11 cellular contexts compared by ENCODE assay signal in genomic region chr1:200129480-200129879, GRCh38.
A peak's percentile ranks its signal among the peaks of the same experiment; 100 is the strongest.
DNase-seq lines count a peak whose midpoint lies in the region; ATAC-seq and TF ChIP-seq lines count a peak whose summit lies in the region.
"Had no signal": no experiment of that assay in that cellular context is flagged by ENCODE, and none has a peak within 500 bp of the region (broad histone marks: within the 10 kb centered on the region; RNA-seq: fewer than 3 reads in every experiment).

No MANE protein-coding gene starts in this region.

- H3K27me3 Mint-ChIP-seq in T-helper 1 cell treated with Interleukin-12 subunit alpha and Interleukin-12 subunit beta and Interleukin-4 antibody, amounts not matched to agents 30 μg/mL and 1 μg/mL, for 36 hours (ENCODE audit: low read depth), result peaks cover 11% of the 10 kb centered on the region
- H3K27me3 Mint-ChIP-seq in naive thymus-derived CD4-positive, alpha-beta T cell, result peaks cover 0 to 2% (median 0%) of the 10 kb centered on the region in 5 donors

- H3F3A ChIP-seq in GM23248 (ENCODE audit: insufficient read depth), result no peaks in the 10 kb centered on the region

- H3K36me3 Mint-ChIP-seq in T-helper 1 cell treated with Interleukin-12 subunit alpha and Interleukin-12 subunit beta and Interleukin-4 antibody, amounts not matched to agents 30 μg/mL and 1 μg/mL, for 36 hours (ENCODE audit: low read depth), result no peaks in the 10 kb centered on the region
- H3K36me3 Mint-ChIP-seq in naive thymus-derived CD4-positive, alpha-beta T cell, result no peaks in the 10 kb centered on the region

- ATAC-seq in naive thymus-derived CD4-positive, alpha-beta T cell, result peak; percentile 84

- H3K9me3 ChIP-seq in GM23248 (ENCODE audit: low read depth), result no peaks in the 10 kb centered on the region
- no peaks in the 10 kb centered on the region for H3K9me3 ChIP-seq in naive thymus-derived CD4-positive, alpha-beta T cell (ENCODE audit: control insufficient read depth in 2 of 3, low read length in 3 of 3)
- no peaks in the 10 kb centered on the region for H3K9me3 ChIP-seq in left ventricle myocardium inferior (replicated peaks)
- H3K9me3 ChIP-seq: MG63 had no signal

- H4K20me1 ChIP-seq in GM23248 (ENCODE audit: insufficient read depth), result no peaks in the 10 kb centered on the region

- H3K27ac ChIP-seq in GM23248 (no peak overlapping the region), left ventricle myocardium inferior (replicated peaks) (no peak overlapping the region)
- H3K27ac ChIP-seq in naive thymus-derived CD4-positive, alpha-beta T cell (ENCODE audit: low read depth, low read length), result no peak overlapping the region

- H3K4me3 ChIP-seq in GM23248 (no peak overlapping the region), left ventricle myocardium inferior (no peak overlapping the region)
- no peak overlapping the region for H3K4me3 ChIP-seq in naive thymus-derived CD4-positive, alpha-beta T cell (ENCODE audit: low read length)
- H3K4me3 ChIP-seq: MG63 had no signal

- DNase-seq in NCI-H748 (lab: John Stamatoyannopoulos, UW; ENCODE audit: unreplicated experiment), result peak; percentile 58
- DNase-seq in NCI-H748 treated with DMSO at 0.1 percent for 48 hours (lab: John Stamatoyannopoulos, UW), result no peak
- DNase-seq in GM23248, result no peak
- DNase-seq in naive thymus-derived CD4-positive, alpha-beta T cell, result peak in 3 of 9 donors; percentile 11 to 34 (median 31)
- DNase-seq in cerebellar cortex (ENCODE audit: low spot score), result no peak
- no peak for DNase-seq in stimulated activated CD4-positive, alpha-beta T cell treated with anti-CD3 and anti-CD28 coated beads, Interleukin-2, amount 100 ng/mL, for 48 hours
- DNase-seq in left ventricle myocardium inferior, result no peak
- DNase-seq: MG63, occipital lobe, RPMI8226 had no signal

- no peaks in the 10 kb centered on the region for H3K9me3 Mint-ChIP-seq in T-helper 1 cell treated with Interleukin-12 subunit alpha and Interleukin-12 subunit beta and Interleukin-4 antibody, amounts not matched to agents 30 μg/mL and 1 μg/mL, for 36 hours
- no peaks in the 10 kb centered on the region for H3K9me3 Mint-ChIP-seq in naive thymus-derived CD4-positive, alpha-beta T cell

- TF ChIP-seq CTCF in left ventricle myocardium inferior (IDR thresholded peaks at IDR 0.05; ENCODE audit: borderline replicate concordance), result no peak

- no peaks in the 10 kb centered on the region for H3K79me2 ChIP-seq in GM23248 (ENCODE audit: insufficient read depth)

- peak overlapping the region; percentile 29 for H3K4me3 Mint-ChIP-seq in T-helper 1 cell treated with Interleukin-12 subunit alpha and Interleukin-12 subunit beta and Interleukin-4 antibody, amounts not matched to agents 30 μg/mL and 1 μg/mL, for 36 hours
- peak overlapping the region in 3 of 10 donors; percentile 2 to 63 (median 32) for H3K4me3 Mint-ChIP-seq in naive thymus-derived CD4-positive, alpha-beta T cell

- H3K9ac ChIP-seq in GM23248, result no peak overlapping the region

- H3K27me3 ChIP-seq in GM23248 (replicated peaks; ENCODE audit: insufficient read depth) (no peaks in the 10 kb centered on the region), left ventricle myocardium inferior (ENCODE audit: low read depth) (no peaks in the 10 kb centered on the region)
- H3K27me3 ChIP-seq in naive thymus-derived CD4-positive, alpha-beta T cell (ENCODE audit: control insufficient read depth in 2 of 2, insufficient read depth in 2 of 2, low read length in 2 of 2), result no peaks in the 10 kb centered on the region
- H3K27me3 ChIP-seq: MG63 had no signal

- H3K4me1 ChIP-seq in GM23248 (ENCODE audit: insufficient read depth), result no peaks in the 10 kb centered on the region
- peaks cover 6 to 18% of the 10 kb centered on the region in 2 donors for H3K4me1 ChIP-seq in naive thymus-derived CD4-positive, alpha-beta T cell (ENCODE audit: control insufficient read depth in 2 of 2, insufficient read depth in 2 of 2, low read length in 2 of 2)
- H3K4me1 ChIP-seq in left ventricle myocardium inferior, result no peaks in the 10 kb centered on the region

- 32 to 50% methylated on average over 3 of the region's 3 CpGs for WGBS in GM23248 (ENCODE audit: low coverage in 1 of 2, low lambda C conversion rate in 2 of 2, missing lambda C conversion rate in 2 of 2), 2 experiments

- CTCF ChIA-PET in naive thymus-derived CD4-positive, alpha-beta T cell (lab: Charles Lee), result no interaction called here

- in situ Hi-C loops in GM23248 (cut with MboI), result loop anchor here (25.0 kb wide), 2 partner anchors 358 to 442 kb away; no protein-coding TSS in a partner anchor

- H3K4me2 ChIP-seq in GM23248 (ENCODE audit: unreplicated experiment), result no peak overlapping the region

- no peaks in the 10 kb centered on the region for H3K9me2 ChIP-seq in GM23248 (ENCODE audit: insufficient read depth)

- H2AFZ ChIP-seq in GM23248, result peak overlapping the region; percentile 15; the same call in 1 of the 2 replicates

- H3K4me1 Mint-ChIP-seq in T-helper 1 cell treated with Interleukin-12 subunit alpha and Interleukin-12 subunit beta and Interleukin-4 antibody, amounts not matched to agents 30 μg/mL and 1 μg/mL, for 36 hours (ENCODE audit: low read depth), result peaks cover 25% of the 10 kb centered on the region
- peaks cover 0 to 20% (median 14%) of the 10 kb centered on the region in 7 donors for H3K4me1 Mint-ChIP-seq in naive thymus-derived CD4-positive, alpha-beta T cell

- H3K27ac Mint-ChIP-seq in T-helper 1 cell treated with Interleukin-12 subunit alpha and Interleukin-12 subunit beta and Interleukin-4 antibody, amounts not matched to agents 30 μg/mL and 1 μg/mL, for 36 hours, result peak overlapping the region; percentile 67
- H3K27ac Mint-ChIP-seq in naive thymus-derived CD4-positive, alpha-beta T cell, result peak overlapping the region in 3 of 9 donors; percentile 2 to 83 (median 27)

- H3K36me3 ChIP-seq in GM23248 (ENCODE audit: low read depth) (no peaks in the 10 kb centered on the region), left ventricle myocardium inferior (no peaks in the 10 kb centered on the region)
- H3K36me3 ChIP-seq in naive thymus-derived CD4-positive, alpha-beta T cell (ENCODE audit: control insufficient read depth in 2 of 3, insufficient read depth in 3 of 3, low read length in 3 of 3), result no peaks in the 10 kb centered on the region
- H3K36me3 ChIP-seq: MG63 had no signal

- POLR2A ChIA-PET in naive thymus-derived CD4-positive, alpha-beta T cell (lab: Charles Lee), result no interaction called here

- intact Hi-C loops in naive thymus-derived CD4-positive, alpha-beta T cell (cut with micrococcal nuclease), result loop anchor here in 1 of 2 donors (1.0 kb wide), 1 partner anchor 24 kb away; no protein-coding TSS in a partner anchor
- intact Hi-C loops in left ventricle myocardium inferior (cut with micrococcal nuclease), result no loop called here
